In genomic region chr12:100142851-100143559, GRCh38 we compare ENCODE assay signal across 8 cellular contexts. TPM values are rescaled to one million over a fixed set of nuclear protein-coding genes. Genes with fewer than 3 reads are reported as not detected.
DNase-seq lines count a peak whose midpoint lies in the region; ATAC-seq and TF ChIP-seq lines count a peak whose summit lies in the region.

BLTP3B (minus strand) TSS chr12:100142874; CDS start chr12:100142635, 239 bp downstream.

- intact Hi-C loops in PC-3 (cut with micrococcal nuclease): loop anchor here (1.0 to 5.0 kb wide), 3 partner anchors 57 to 409 kb away; partner anchors contain the start of gene ACTR6

- no peaks in the 10 kb centered on the region for H3K9me2 ChIP-seq in PC-3 (replicated peaks; ENCODE audit: low read length)

- H3K9me3 ChIP-seq in PC-3 (ENCODE audit: low read length) (no peaks in the 10 kb centered on the region), mucosa of rectum (ENCODE audit: control insufficient read depth in 2 of 2, low read length in 2 of 2) (no peaks in the 10 kb centered on the region)

- H2AFZ ChIP-seq in PC-3 (ENCODE audit: low read length): peak within 1 kb of the TSS; percentile 99

- H3K4me1 ChIP-seq in PC-3 (ENCODE audit: insufficient read depth, low read length): peaks cover 32% of the 10 kb centered on the region
- peaks cover 10 to 17% of the 10 kb centered on the region in 2 donors for H3K4me1 ChIP-seq in mucosa of rectum (ENCODE audit: control insufficient read depth in 2 of 2, insufficient read depth in 2 of 2, low read length in 2 of 2)

- peaks cover 44% of the 10 kb centered on the region for H3K79me2 ChIP-seq in PC-3 (ENCODE audit: low read length)

- H3K36me3 ChIP-seq in PC-3 (ENCODE audit: low read depth, low read length) (no peaks in the 10 kb centered on the region), mucosa of rectum (ENCODE audit: control insufficient read depth in 2 of 2, insufficient read depth in 2 of 2, low read length in 2 of 2) (no peaks in the 10 kb centered on the region)

- H3K4me2 ChIP-seq in PC-3 (ENCODE audit: low read length): peak within 1 kb of the TSS; percentile 93

- H3K27me3 ChIP-seq in PC-3 (ENCODE audit: low read length) (no peaks in the 10 kb centered on the region), mucosa of rectum (ENCODE audit: control insufficient read depth in 2 of 2, insufficient read depth in 2 of 2, low read length in 2 of 2) (no peaks in the 10 kb centered on the region)

- peaks cover 8% of the 10 kb centered on the region; the same call in 1 of the 2 replicates for H4K20me1 ChIP-seq in PC-3 (ENCODE audit: low read length)

- H3K27ac ChIP-seq in PC-3 (ENCODE audit: low read length): peak within 1 kb of the TSS; percentile 64
- peak within 1 kb of the TSS; percentile 90 to 94 for H3K27ac ChIP-seq in mucosa of rectum (ENCODE audit: low read depth in 2 of 2, low read length in 2 of 2)

- TF ChIP-seq CTCF in PC-3 (conservative IDR thresholded peaks at IDR 0.05; ENCODE audit: low read depth, low read length) (no peak), epithelial cell of proximal tubule (conservative IDR thresholded peaks at IDR 0.05; ENCODE audit: low read depth, low read length) (no peak)

- CTCF ChIA-PET in PC-3 (lab: Charles Lee): interaction anchor here (0.6 to 0.7 kb wide), 2 partner anchors 15 to 87 kb away, joined by 3 to 5 read pairs; no protein-coding TSS in a partner anchor

- peak; percentile 56 for DNase-seq in DMS 273 treated with DMSO at 0.1 percent for 48 hours (lab: John Stamatoyannopoulos, UW)
- DNase-seq in PC-3: peak; percentile 76
- peak; percentile 95 for DNase-seq in activated T-cell treated with anti-CD3 and anti-CD28 coated beads for 48 hours (ENCODE audit: low read depth)
- no peak for DNase-seq in epithelial cell of proximal tubule (ENCODE audit: low read depth)
- DNase-seq in stimulated activated CD8-positive, alpha-beta memory T cell treated with anti-CD3 and anti-CD28 coated beads, Interleukin-4, amount 100 ng/mL, for 4 hours (ENCODE audit: low read depth in 2 of 2, low spot score in 1 of 2): peak; percentile 82 to 84

- TF ChIP-seq EP300 in Ishikawa (IDR thresholded peaks at IDR 0.05; ENCODE audit: borderline replicate concordance): no peak

- H3F3A ChIP-seq in PC-3 (ENCODE audit: low read length, unreplicated experiment): no peaks in the 10 kb centered on the region

- no peak for TF ChIP-seq RAD21 in Ishikawa (IDR thresholded peaks at IDR 0.05; ENCODE audit: low read depth)

- peak within 1 kb of the TSS; percentile 98 for H3K4me3 ChIP-seq in PC-3 (ENCODE audit: low read length)
- peak within 1 kb of the TSS; percentile 97 for H3K4me3 ChIP-seq in epithelial cell of proximal tubule (ENCODE audit: low read depth, low read length)
- H3K4me3 ChIP-seq in mucosa of rectum (ENCODE audit: low read length in 2 of 2): peak within 1 kb of the TSS; percentile 91 to 92

- peak within 1 kb of the TSS; percentile 89 for H3K9ac ChIP-seq in PC-3 (ENCODE audit: low read length)
- peak within 1 kb of the TSS; percentile 87 to 91 for H3K9ac ChIP-seq in mucosa of rectum (ENCODE audit: low read depth in 1 of 2, low read length in 2 of 2)

- ATAC-seq in GM21619 (IDR thresholded peaks at IDR 0.05; ENCODE audit: unreplicated experiment): peak; percentile 76
- peak; percentile 78 for ATAC-seq in PC-3

- POLR2A ChIA-PET in PC-3 (lab: Charles Lee; ENCODE audit: unreplicated experiment): no interaction called here

- no TSS peak for BruUV-seq in PC-3 (replicated peaks; lab: Mats Ljungman, UMichigan)

TF ChIP-seq in Ishikawa, 13 proteins besides CTCF, POLR2A, EP300 and RAD21:
- TF ChIP-seq TCF12 (IDR thresholded peaks at IDR 0.05; ENCODE audit: low read depth) (peak; percentile 0; the same call in 1 of the 2 replicates), TAF1 (IDR thresholded peaks at IDR 0.05; ENCODE audit: low read depth) (no peak; the same call in 1 of the 2 replicates), ZBTB7A (IDR thresholded peaks at IDR 0.05; ENCODE audit: low read depth) (no peak), USF1 (IDR thresholded peaks at IDR 0.05) (no peak), EGR1 (IDR thresholded peaks at IDR 0.05) (peak; percentile 59; the same call in 1 of the 2 replicates)

RNA-seq across cellular contexts. Expression of gene BLTP3B, which starts in this region (rescaled TPM):
- 29.0 and 32.0 TPM in 2 replicates for total RNA-seq in PC-3 (2014; rRNA removed)
- 10.0 and 14.5 TPM in 2 replicates for total RNA-seq in epithelial cell of proximal tubule
